ENCODE assay signal across 8 cellular contexts in the genomic region with DNA sequence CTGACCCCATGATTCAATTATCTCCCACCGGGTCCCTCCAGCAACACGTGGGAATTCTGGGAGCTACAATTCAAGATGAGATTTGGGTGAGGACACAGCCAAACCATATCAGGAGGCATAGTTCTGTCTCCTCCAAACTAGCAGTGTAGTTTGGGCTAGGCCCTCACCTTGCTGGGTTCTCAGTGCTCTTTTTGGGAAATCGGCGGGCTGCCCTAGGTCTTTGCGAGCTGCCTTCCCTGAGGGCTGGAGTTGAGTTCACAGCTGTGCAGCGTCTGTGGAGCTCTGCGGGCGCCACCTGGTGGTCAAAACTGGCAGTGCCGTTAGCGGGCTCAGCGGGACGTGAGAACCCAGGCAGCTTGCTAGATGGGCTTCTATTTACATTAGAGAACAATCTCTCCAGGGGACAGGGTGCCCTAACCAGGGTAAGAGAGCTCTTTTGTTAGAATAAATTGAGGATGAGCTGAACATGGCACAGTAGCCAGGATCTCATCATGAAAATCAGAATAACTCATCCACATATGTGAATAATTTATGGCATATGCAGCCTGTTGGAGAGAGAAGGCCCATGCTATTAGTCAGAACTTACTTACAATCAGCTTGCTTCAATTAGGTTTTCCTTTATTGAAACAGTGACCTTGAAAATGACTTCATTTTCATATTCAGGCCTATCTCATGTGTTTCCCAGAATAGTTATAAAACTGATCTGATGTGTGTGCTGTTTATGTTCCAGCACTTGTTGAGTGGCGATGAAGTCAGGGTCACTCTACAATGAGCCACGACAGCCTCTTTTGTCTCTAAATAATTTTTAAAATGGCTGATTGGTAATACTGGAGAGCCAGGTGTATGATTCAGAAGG. TPM values are rescaled to one million over a fixed set of nuclear protein-coding genes. Genes with fewer than 3 reads are reported as not detected.
A peak's percentile ranks its signal among the peaks of the same experiment; 100 is the strongest.
DNase-seq lines count a peak whose midpoint lies in the region; ATAC-seq and TF ChIP-seq lines count a peak whose summit lies in the region.

No MANE protein-coding gene starts in this region.

- CTCF ChIA-PET in Panc1 (lab: Charles Lee) = interaction anchor here (0.8 to 1.5 kb wide), 6 partner anchors 9 to 215 kb away, joined by 3 to 8 read pairs (median 4); a partner anchor contains a TSS

- no peaks in the 10 kb centered on the region for H4K20me1 ChIP-seq in GM23248 (ENCODE audit: insufficient read depth)

- H3K4me3 ChIP-seq in GM23248 (peak overlapping the region; percentile 7; the same call in 1 of the 2 replicates), Panc1 (ENCODE audit: low read depth in 2 of 2, low read length in 2 of 2) (peak overlapping the region in 1 of 2 experiments; percentile 17; a peak in 1 of 4 replicates), fibroblast of pulmonary artery (replicated peaks; ENCODE audit: low read depth, low read length) (no peak overlapping the region), neutrophil (ENCODE audit: low read depth in 1 of 2, low read length in 1 of 2) (no peak overlapping the region)

- H3K27ac ChIP-seq in GM23248 = peak overlapping the region; percentile 37
- no peak overlapping the region for H3K27ac ChIP-seq in Panc1 (ENCODE audit: low read length)
- no peak overlapping the region for H3K27ac ChIP-seq in neutrophil

- intact Hi-C loops in Panc1 (cut with micrococcal nuclease; ENCODE audit: unreplicated experiment) = loop anchor here (10.0 kb wide), 1 partner anchor 125 kb away; a partner anchor contains a TSS

- in situ Hi-C loops in GM23248 (cut with MboI) = loop anchor here (10.0 kb wide), 1 partner anchor 565 kb away; no protein-coding TSS in a partner anchor
- in situ Hi-C loops in Panc1 (cut with HindIII; ENCODE audit: low pct_unique_long_range_greater_than_20kb, low sequenced_read_pairs) = no loop called here

- H3K4me1 ChIP-seq in GM23248 (ENCODE audit: insufficient read depth) = peaks cover 6% of the 10 kb centered on the region
- H3K4me1 ChIP-seq in Panc1 (ENCODE audit: control insufficient read depth, insufficient read depth, low read length) = peaks cover 7% of the 10 kb centered on the region; the same call in 1 of the 2 replicates
- H3K4me1 ChIP-seq in neutrophil (ENCODE audit: control insufficient read depth in 1 of 2, insufficient read depth in 1 of 2, low read depth in 1 of 2, low read length in 1 of 2) = no peaks in the 10 kb centered on the region

- H2AFZ ChIP-seq in GM23248 = peak overlapping the region; percentile 59

- H3K36me3 ChIP-seq in GM23248 (ENCODE audit: low read depth) (no peaks in the 10 kb centered on the region), Panc1 (ENCODE audit: control insufficient read depth, insufficient read depth, low read length) (no peaks in the 10 kb centered on the region), neutrophil (no peaks in the 10 kb centered on the region)

- H3K4me2 ChIP-seq in GM23248 (ENCODE audit: unreplicated experiment) = no peak overlapping the region

- H3K9me2 ChIP-seq in GM23248 (ENCODE audit: insufficient read depth) = no peaks in the 10 kb centered on the region

- H3F3A ChIP-seq in GM23248 (ENCODE audit: insufficient read depth) = peaks cover 15% of the 10 kb centered on the region

- H3K27me3 ChIP-seq in GM23248 (replicated peaks; ENCODE audit: insufficient read depth) = no peaks in the 10 kb centered on the region
- no peaks in the 10 kb centered on the region for H3K27me3 ChIP-seq in Panc1 (ENCODE audit: control insufficient read depth, insufficient read depth, low read length)
- H3K27me3 ChIP-seq in neutrophil = peaks cover 57% of the 10 kb centered on the region

- 10% methylated on average over 14 of the region's 14 CpGs for WGBS in GM23248 (ENCODE audit: low coverage in 1 of 2, low lambda C conversion rate in 2 of 2, missing lambda C conversion rate in 2 of 2), 2 experiments

- H3K79me2 ChIP-seq in GM23248 (ENCODE audit: insufficient read depth) = no peaks in the 10 kb centered on the region

- H3K9ac ChIP-seq in GM23248 = peak overlapping the region; percentile 6; the same call in 1 of the 2 replicates

- no TSS peak for BruUV-seq in Panc1 (replicated peaks; lab: Mats Ljungman, UMichigan)

- peak; percentile 95 for ATAC-seq in Panc1

- TF ChIP-seq CTCF in Panc1 (IDR thresholded peaks at IDR 0.05) = peak; percentile 97
- peak; percentile 98 for TF ChIP-seq CTCF in fibroblast of pulmonary artery (IDR thresholded peaks at IDR 0.05; ENCODE audit: low read length, missing control alignments)
- TF ChIP-seq CTCF in neutrophil (IDR thresholded peaks at IDR 0.05) = peak; percentile 91

- POLR2A ChIA-PET in Panc1 (lab: Charles Lee) = interaction anchor here (0.7 kb wide), 1 partner anchor 128 kb away, joined by 3 read pairs; no protein-coding TSS in a partner anchor

- DNase-seq in ELR (ENCODE audit: low read depth) (peak; percentile 82), GM23248 (peak; percentile 84), KG1 (lab: John Stamatoyannopoulos, UW) (peak; percentile 85), Panc1 (ENCODE audit: low read depth, low spot score) (no peak), fibroblast of pulmonary artery (ENCODE audit: low read depth) (peak; percentile 87), stromal cell of bone marrow (ENCODE audit: low read depth) (peak; percentile 57)
- DNase-seq in activated T-cell treated with anti-CD3 and anti-CD28 coated beads, Interleukin-2, amount 50 U/mL, for 48 hours = peak; percentile 93 to 94

- H3K9me3 ChIP-seq in GM23248 (ENCODE audit: low read depth) (no peaks in the 10 kb centered on the region), Panc1 (ENCODE audit: control insufficient read depth, insufficient read depth, low read depth, low read length) (no peaks in the 10 kb centered on the region), neutrophil (no peaks in the 10 kb centered on the region)

RNA-seq across cellular contexts. Expression of a gene that starts 27.4 kb away (rescaled TPM):
- total RNA-seq in GM23248 (2014; rRNA removed; shearing (Covaris generic)) = 89.9 and 91.6 TPM in 2 replicates
- 23.6 and 23.8 TPM in 2 replicates for polyA plus RNA-seq in GM23248 (2016; fragmentation: Nextera tagmentation; extraction: Ambion mirVana)
- total RNA-seq in Panc1 (2021; ENCODE audit: unreplicated experiment) = 91.6 TPM
- 37.8 TPM for polyA plus RNA-seq in Panc1 (2012; ENCODE audit: insufficient read length)
